3 cellular contexts compared by ENCODE assay signal in the genomic region with DNA sequence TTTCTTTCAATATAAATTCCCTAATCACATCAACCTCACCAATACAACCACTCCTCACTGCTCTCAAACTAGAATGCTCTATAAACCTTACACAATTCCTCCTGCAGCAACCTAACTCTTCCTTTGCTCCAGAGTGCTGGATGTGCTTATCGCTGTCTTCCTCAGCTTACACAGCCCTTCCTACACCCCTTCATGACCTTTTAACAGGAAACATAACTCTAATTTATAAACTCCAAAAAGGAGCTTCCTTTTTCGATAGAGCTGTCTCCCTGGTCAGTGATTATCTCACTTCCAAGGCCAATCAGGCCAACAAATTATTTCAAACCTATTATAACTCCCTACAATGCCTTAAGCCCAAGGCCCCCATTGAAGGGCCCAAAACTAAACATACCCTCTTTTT.
TF ChIP-seq lines count a peak whose summit lies in the region.

No MANE protein-coding gene starts in this region.

TF ChIP-seq in liver, 16 proteins besides CTCF, POLR2A, EP300 and RAD21:
- TF ChIP-seq NR2F2 (IDR thresholded peaks at IDR 0.05), result peak; percentile 68
- TF ChIP-seq YY1 (IDR thresholded peaks at IDR 0.05), result no peak
- TF ChIP-seq RXRA (IDR thresholded peaks at IDR 0.05), result no peak

TF ChIP-seq in HepG2, 621 proteins besides CTCF, POLR2A, EP300 and RAD21 (continues in another document):
- TF ChIP-seq KAT2B (IDR thresholded peaks at IDR 0.05; ENCODE audit: borderline replicate concordance, low read depth, low read length) (no peak), TSC22D2 (CRISPR knock-in tag; IDR thresholded peaks at IDR 0.05; ENCODE audit: borderline replicate concordance) (no peak), HDAC2 (CRISPR knock-in tag; IDR thresholded peaks at IDR 0.05) (no peak), ZNF543 (CRISPR knock-in tag; IDR thresholded peaks at IDR 0.05) (no peak), ZNF260 (CRISPR knock-in tag; IDR thresholded peaks at IDR 0.05; ENCODE audit: borderline replicate concordance, low read depth) (no peak)
- TF ChIP-seq, protein P1, sequence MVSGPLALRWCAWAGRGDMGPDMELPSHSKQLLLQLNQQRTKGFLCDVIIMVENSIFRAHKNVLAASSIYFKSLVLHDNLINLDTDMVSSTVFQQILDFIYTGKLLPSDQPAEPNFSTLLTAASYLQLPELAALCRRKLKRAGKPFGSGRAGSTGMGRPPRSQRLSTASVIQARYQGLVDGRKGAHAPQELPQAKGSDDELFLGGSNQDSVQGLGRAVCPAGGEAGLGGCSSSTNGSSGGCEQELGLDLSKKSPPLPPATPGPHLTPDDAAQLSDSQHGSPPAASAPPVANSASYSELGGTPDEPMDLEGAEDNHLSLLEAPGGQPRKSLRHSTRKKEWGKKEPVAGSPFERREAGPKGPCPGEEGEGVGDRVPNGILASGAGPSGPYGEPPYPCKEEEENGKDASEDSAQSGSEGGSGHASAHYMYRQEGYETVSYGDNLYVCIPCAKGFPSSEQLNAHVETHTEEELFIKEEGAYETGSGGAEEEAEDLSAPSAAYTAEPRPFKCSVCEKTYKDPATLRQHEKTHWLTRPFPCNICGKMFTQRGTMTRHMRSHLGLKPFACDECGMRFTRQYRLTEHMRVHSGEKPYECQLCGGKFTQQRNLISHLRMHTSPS (CRISPR knock-in tag; IDR thresholded peaks at IDR 0.05; ENCODE audit: low read depth), result no peak
- TF ChIP-seq, protein P2, sequence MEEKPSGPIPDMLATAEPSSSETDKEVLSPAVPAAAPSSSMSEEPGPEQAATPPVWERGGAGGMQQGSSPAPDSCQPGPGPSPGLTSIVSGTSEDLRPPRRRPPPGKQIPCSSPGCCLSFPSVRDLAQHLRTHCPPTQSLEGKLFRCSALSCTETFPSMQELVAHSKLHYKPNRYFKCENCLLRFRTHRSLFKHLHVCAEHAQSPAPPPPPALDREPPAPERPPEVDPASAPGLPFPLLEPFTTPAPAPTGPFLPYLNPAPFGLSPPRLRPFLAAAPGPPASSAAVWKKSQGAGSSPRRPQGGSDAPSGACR (CRISPR knock-in tag; IDR thresholded peaks at IDR 0.05), result no peak
- TF ChIP-seq, protein P3, sequence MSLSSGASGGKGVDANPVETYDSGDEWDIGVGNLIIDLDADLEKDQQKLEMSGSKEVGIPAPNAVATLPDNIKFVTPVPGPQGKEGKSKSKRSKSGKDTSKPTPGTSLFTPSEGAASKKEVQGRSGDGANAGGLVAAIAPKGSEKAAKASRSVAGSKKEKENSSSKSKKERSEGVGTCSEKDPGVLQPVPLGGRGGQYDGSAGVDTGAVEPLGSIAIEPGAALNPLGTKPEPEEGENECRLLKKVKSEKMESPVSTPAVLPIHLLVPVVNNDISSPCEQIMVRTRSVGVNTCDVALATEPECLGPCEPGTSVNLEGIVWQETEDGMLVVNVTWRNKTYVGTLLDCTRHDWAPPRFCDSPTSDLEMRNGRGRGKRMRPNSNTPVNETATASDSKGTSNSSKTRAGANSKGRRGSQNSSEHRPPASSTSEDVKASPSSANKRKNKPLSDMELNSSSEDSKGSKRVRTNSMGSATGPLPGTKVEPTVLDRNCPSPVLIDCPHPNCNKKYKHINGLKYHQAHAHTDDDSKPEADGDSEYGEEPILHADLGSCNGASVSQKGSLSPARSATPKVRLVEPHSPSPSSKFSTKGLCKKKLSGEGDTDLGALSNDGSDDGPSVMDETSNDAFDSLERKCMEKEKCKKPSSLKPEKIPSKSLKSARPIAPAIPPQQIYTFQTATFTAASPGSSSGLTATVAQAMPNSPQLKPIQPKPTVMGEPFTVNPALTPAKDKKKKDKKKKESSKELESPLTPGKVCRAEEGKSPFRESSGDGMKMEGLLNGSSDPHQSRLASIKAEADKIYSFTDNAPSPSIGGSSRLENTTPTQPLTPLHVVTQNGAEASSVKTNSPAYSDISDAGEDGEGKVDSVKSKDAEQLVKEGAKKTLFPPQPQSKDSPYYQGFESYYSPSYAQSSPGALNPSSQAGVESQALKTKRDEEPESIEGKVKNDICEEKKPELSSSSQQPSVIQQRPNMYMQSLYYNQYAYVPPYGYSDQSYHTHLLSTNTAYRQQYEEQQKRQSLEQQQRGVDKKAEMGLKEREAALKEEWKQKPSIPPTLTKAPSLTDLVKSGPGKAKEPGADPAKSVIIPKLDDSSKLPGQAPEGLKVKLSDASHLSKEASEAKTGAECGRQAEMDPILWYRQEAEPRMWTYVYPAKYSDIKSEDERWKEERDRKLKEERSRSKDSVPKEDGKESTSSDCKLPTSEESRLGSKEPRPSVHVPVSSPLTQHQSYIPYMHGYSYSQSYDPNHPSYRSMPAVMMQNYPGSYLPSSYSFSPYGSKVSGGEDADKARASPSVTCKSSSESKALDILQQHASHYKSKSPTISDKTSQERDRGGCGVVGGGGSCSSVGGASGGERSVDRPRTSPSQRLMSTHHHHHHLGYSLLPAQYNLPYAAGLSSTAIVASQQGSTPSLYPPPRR (CRISPR knock-in tag; IDR thresholded peaks at IDR 0.05; ENCODE audit: borderline replicate concordance), result no peak
- TF ChIP-seq, protein P4, sequence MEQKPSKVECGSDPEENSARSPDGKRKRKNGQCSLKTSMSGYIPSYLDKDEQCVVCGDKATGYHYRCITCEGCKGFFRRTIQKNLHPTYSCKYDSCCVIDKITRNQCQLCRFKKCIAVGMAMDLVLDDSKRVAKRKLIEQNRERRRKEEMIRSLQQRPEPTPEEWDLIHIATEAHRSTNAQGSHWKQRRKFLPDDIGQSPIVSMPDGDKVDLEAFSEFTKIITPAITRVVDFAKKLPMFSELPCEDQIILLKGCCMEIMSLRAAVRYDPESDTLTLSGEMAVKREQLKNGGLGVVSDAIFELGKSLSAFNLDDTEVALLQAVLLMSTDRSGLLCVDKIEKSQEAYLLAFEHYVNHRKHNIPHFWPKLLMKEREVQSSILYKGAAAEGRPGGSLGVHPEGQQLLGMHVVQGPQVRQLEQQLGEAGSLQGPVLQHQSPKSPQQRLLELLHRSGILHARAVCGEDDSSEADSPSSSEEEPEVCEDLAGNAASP (CRISPR knock-in tag; IDR thresholded peaks at IDR 0.05; ENCODE audit: borderline replicate concordance), result no peak
- TF ChIP-seq, protein P5, sequence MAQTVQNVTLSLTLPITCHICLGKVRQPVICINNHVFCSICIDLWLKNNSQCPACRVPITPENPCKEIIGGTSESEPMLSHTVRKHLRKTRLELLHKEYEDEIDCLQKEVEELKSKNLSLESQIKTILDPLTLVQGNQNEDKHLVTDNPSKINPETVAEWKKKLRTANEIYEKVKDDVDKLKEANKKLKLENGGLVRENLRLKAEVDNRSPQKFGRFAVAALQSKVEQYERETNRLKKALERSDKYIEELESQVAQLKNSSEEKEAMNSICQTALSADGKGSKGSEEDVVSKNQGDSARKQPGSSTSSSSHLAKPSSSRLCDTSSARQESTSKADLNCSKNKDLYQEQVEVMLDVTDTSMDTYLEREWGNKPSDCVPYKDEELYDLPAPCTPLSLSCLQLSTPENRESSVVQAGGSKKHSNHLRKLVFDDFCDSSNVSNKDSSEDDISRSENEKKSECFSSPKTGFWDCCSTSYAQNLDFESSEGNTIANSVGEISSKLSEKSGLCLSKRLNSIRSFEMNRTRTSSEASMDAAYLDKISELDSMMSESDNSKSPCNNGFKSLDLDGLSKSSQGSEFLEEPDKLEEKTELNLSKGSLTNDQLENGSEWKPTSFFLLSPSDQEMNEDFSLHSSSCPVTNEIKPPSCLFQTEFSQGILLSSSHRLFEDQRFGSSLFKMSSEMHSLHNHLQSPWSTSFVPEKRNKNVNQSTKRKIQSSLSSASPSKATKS (CRISPR knock-in tag; IDR thresholded peaks at IDR 0.05), result no peak
- TF ChIP-seq, protein P6, sequence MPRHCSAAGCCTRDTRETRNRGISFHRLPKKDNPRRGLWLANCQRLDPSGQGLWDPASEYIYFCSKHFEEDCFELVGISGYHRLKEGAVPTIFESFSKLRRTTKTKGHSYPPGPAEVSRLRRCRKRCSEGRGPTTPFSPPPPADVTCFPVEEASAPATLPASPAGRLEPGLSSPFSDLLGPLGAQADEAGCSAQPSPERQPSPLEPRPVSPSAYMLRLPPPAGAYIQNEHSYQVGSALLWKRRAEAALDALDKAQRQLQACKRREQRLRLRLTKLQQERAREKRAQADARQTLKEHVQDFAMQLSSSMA (CRISPR knock-in tag; IDR thresholded peaks at IDR 0.05), result no peak

TF ChIP-seq in endothelial cell of umbilical vein, 7 proteins besides CTCF, POLR2A, EP300 and RAD21:
- TF ChIP-seq, protein P7, sequence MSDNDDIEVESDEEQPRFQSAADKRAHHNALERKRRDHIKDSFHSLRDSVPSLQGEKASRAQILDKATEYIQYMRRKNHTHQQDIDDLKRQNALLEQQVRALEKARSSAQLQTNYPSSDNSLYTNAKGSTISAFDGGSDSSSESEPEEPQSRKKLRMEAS (IDR thresholded peaks at IDR 0.05; ENCODE audit: insufficient read depth, insufficient read length), result no peak
- no peak for TF ChIP-seq JUN (IDR thresholded peaks at IDR 0.05; ENCODE audit: borderline replicate concordance, insufficient read depth, insufficient read length, low read depth)
